In the genomic region with DNA sequence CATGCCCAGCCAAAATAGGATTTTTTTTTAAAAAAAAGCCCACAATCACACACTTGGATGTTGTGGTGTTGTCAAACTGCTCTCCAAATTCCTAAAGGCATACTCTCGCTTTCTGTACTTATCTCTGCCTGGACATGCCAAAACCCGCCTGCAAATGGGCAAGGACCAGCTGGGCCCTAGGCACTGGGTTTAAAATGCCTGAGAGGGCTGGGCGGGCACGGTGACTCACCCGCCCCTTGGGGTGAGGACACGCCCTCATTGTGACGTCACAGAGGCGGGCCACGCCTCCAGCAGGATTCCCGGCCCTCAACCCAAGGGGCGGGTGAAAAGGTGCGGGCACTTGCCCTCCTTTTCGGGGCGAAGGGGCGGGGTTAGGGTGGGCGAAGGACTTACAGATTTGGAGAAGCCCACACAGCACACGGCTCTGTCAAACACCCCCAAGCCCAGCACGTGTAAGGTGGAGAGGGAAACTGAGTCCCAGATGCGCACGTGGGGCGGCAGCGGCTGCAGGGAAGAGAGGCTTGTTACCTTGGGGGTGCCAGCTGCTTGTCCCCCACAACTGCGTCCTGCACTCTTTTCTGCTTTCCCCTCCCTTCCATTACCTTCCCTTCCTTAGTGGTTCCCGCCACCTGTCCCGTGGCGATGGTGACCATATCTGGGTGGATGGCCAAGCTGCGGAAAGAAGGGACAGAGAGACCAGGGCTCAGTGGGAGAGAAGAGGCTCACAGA, we compare ENCODE assay signal across 8 cellular contexts. TPM values are rescaled to one million over a fixed set of nuclear protein-coding genes. Genes with fewer than 3 reads are reported as not detected.
DNase-seq lines count a peak whose midpoint lies in the region; ATAC-seq lines count a peak whose summit lies in the region.

No MANE protein-coding gene starts in this region.

- H3K9ac ChIP-seq in HUES6 (ENCODE audit: low read length): no peak overlapping the region

- DNase-seq in COLO829 (ENCODE audit: low spot score) (peak; percentile 91), T1000 (lab: John Stamatoyannopoulos, UW) (peak; percentile 89), cerebellar cortex (ENCODE audit: low spot score) (peak; percentile 25), kidney tubule cell (ENCODE audit: low spot score) (peak; percentile 83), occipital lobe (lab: John Stamatoyannopoulos, UW) (no peak)
- DNase-seq in stimulated activated CD8-positive, alpha-beta memory T cell treated with anti-CD3 and anti-CD28 coated beads, Interleukin-7, amount 100 ng/mL, for 48 hours (ENCODE audit: extremely low read depth in 1 of 2, low read depth in 1 of 2): peak; percentile 16 to 34

- peaks cover 12% of the 10 kb centered on the region for H3K4me1 ChIP-seq in HUES6 (ENCODE audit: control insufficient read depth, insufficient read depth, low read length)

- H3K9me3 ChIP-seq in HUES6 (ENCODE audit: control insufficient read depth, insufficient read depth, low read depth, low read length): no peaks in the 10 kb centered on the region

- H3K36me3 ChIP-seq in HUES6 (ENCODE audit: control insufficient read depth, insufficient read depth, low read length): peaks cover 14% of the 10 kb centered on the region

- peak overlapping the region; percentile 33 for H3K4me3 ChIP-seq in HUES6 (ENCODE audit: low read depth, low read length)

- H3K27ac ChIP-seq in HUES6 (ENCODE audit: low read depth, low read length): peak overlapping the region; percentile 13; the same call in 1 of the 2 replicates

- H3K27me3 ChIP-seq in HUES6 (ENCODE audit: control insufficient read depth, insufficient read depth, low read length): no peaks in the 10 kb centered on the region

- no peak for ATAC-seq in GM21717 (IDR thresholded peaks at IDR 0.05; ENCODE audit: unreplicated experiment)

RNA-seq across cellular contexts. Expression of gene EML2, which starts 6.6 kb away (rescaled TPM):
- total RNA-seq in occipital lobe: 15.8 TPM

RNA-seq across cellular contexts. Expression of gene GPR4, which starts 30.6 kb away (rescaled TPM):
- total RNA-seq in occipital lobe: 0.16 TPM

RNA-seq across cellular contexts. Expression of gene GIPR, which starts 35.4 kb away (rescaled TPM):
- not detected for total RNA-seq in occipital lobe

RNA-seq across cellular contexts. Expression of gene OPA3, which starts 48.0 kb away (rescaled TPM):
- 2.0 TPM for total RNA-seq in occipital lobe

RNA-seq across cellular contexts. Expression of gene SNRPD2, which starts 59.1 kb away (rescaled TPM):
- 108 TPM for total RNA-seq in occipital lobe
